Comparison of ENCODE assay signal across 8 cellular contexts in genomic region chr3:42582474-42583070, GRCh38. TPM values are rescaled to one million over a fixed set of nuclear protein-coding genes. Genes with fewer than 3 reads are reported as not detected.
A peak's percentile ranks its signal among the peaks of the same experiment; 100 is the strongest.
DNase-seq lines count a peak whose midpoint lies in the region; ATAC-seq and TF ChIP-seq lines count a peak whose summit lies in the region.

No MANE protein-coding gene starts in this region.

- H3K4me1 ChIP-seq in Peyer's patch = peaks cover 0 to 22% (median 6%) of the 10 kb centered on the region in 4 donors
- peaks cover 15 to 37% (median 28%) of the 10 kb centered on the region in 4 donors for H3K4me1 ChIP-seq in esophagus muscularis mucosa
- no peaks in the 10 kb centered on the region for H3K4me1 ChIP-seq in prostate gland (replicated peaks)

- H3K27me3 ChIP-seq in Peyer's patch (no peaks in the 10 kb centered on the region), esophagus muscularis mucosa (no peaks in the 10 kb centered on the region), prostate gland (replicated peaks; ENCODE audit: insufficient read depth) (no peaks in the 10 kb centered on the region)

- TF ChIP-seq CTCF in GM12864 (IDR thresholded peaks at IDR 0.05; ENCODE audit: low read depth, low read length, missing control alignments) (no peak), Peyer's patch (IDR thresholded peaks at IDR 0.05) (peak in 2 of 6 experiments; percentile 1 to 34), esophagus muscularis mucosa (IDR thresholded peaks at IDR 0.05) (no peak), prostate gland (IDR thresholded peaks at IDR 0.05) (no peak)

- H3K4me3 ChIP-seq in GM12864 (ENCODE audit: low read depth, low read length) (peak overlapping the region; percentile 78), Peyer's patch (peak overlapping the region; percentile 72 to 94 (median 78)), esophagus muscularis mucosa (peak overlapping the region; percentile 76 to 97 (median 82)), prostate gland (peak overlapping the region; percentile 70 to 74)

- no peaks in the 10 kb centered on the region for H3K36me3 ChIP-seq in Peyer's patch
- H3K36me3 ChIP-seq in esophagus muscularis mucosa = peaks cover 0 to 13% (median 5%) of the 10 kb centered on the region in 4 donors
- no peaks in the 10 kb centered on the region for H3K36me3 ChIP-seq in prostate gland

- H3K9me3 ChIP-seq in Peyer's patch = no peaks in the 10 kb centered on the region
- no peaks in the 10 kb centered on the region for H3K9me3 ChIP-seq in esophagus muscularis mucosa
- no peaks in the 10 kb centered on the region for H3K9me3 ChIP-seq in prostate gland

- no peak for TF ChIP-seq EP300 in esophagus muscularis mucosa (IDR thresholded peaks at IDR 0.05)

- intact Hi-C loops in esophagus muscularis mucosa (cut with DNase I) (loop anchor here (5.0 kb wide), 2 partner anchors 70 to 170 kb away; partner anchors contain the start of gene ZBTB47), prostate gland (cut with DNase I) (no loop called here)

- H3K27ac ChIP-seq in Peyer's patch (peak overlapping the region; percentile 87 to 97 (median 91)), esophagus muscularis mucosa (replicated peaks in 1 of 4) (peak overlapping the region; percentile 87 to 93 (median 90)), prostate gland (peak overlapping the region; percentile 90 to 96)

- 0% methylated on average over 3 of the region's 3 CpGs for WGBS in esophagus muscularis mucosa
- WGBS in prostate gland = 4% methylated on average over 3 of the region's 3 CpGs

- ATAC-seq in GM18511 (IDR thresholded peaks at IDR 0.05; ENCODE audit: unreplicated experiment) = no peak

- DNase-seq in GM12864 (ENCODE audit: low read depth) (no peak), Peyer's patch (no peak), esophagus muscularis mucosa (ENCODE audit: extremely low spot score) (no peak), prostate gland (ENCODE audit: low spot score) (no peak), HuH-7 (ENCODE audit: low spot score) (no peak), retina (no peak)
- no peak for DNase-seq in activated CD8-positive, alpha-beta memory T cell treated with anti-CD3 and anti-CD28 coated beads, Interleukin-2, amount 50 U/mL, for 48 hours

- TF ChIP-seq POLR2A in Peyer's patch (IDR thresholded peaks at IDR 0.05) = no peak
- TF ChIP-seq POLR2A in esophagus muscularis mucosa (IDR thresholded peaks at IDR 0.05; ENCODE audit: low read depth) = no peak
- no peak for TF ChIP-seq POLR2A in prostate gland (IDR thresholded peaks at IDR 0.05)

RNA-seq across cellular contexts. Expression of gene SEC22C, which starts 0.8 kb away (rescaled TPM):
- total RNA-seq in Peyer's patch (10 to 100 TPM; 30.5 to 56.4 (median 38.7) TPM), esophagus muscularis mucosa (10 to 100 TPM; 52.7 to 62.7 (median 57.9) TPM), prostate gland (100 to 1,000 TPM in 1 of 2 donors, 10 to 100 TPM in 1; 78.0 to 120 TPM)

RNA-seq across cellular contexts. Expression of gene SS18L2, which starts 8.1 kb away (rescaled TPM):
- 10 to 100 TPM; 15.6 to 25.6 (median 20.3) TPM for total RNA-seq in Peyer's patch
- 10 to 100 TPM; 11.1 to 15.6 (median 13.6) TPM for total RNA-seq in esophagus muscularis mucosa
- total RNA-seq in prostate gland = 10 to 100 TPM; 23.0 to 43.3 TPM

RNA-seq across cellular contexts. Expression of gene NKTR, which starts 17.9 kb away (rescaled TPM):
- total RNA-seq in Peyer's patch (100 to 1,000 TPM; 118 to 386 (median 187) TPM), esophagus muscularis mucosa (10 to 100 TPM; 24.7 to 73.1 (median 36.0) TPM), prostate gland (10 to 100 TPM; 42.2 to 91.6 TPM)
